Comparison of ENCODE assay signal across 14 cellular contexts in genomic region chr6:32223258-32224235, GRCh38. TPM values are rescaled to one million over a fixed set of nuclear protein-coding genes. Genes with fewer than 3 reads are reported as not detected.
DNase-seq lines count a peak whose midpoint lies in the region; ATAC-seq, FAIRE-seq and TF ChIP-seq lines count a peak whose summit lies in the region.
"Had no signal": no experiment of that assay in that cellular context is flagged by ENCODE, and none has a peak within 500 bp of the region (broad histone marks: within the 10 kb centered on the region; RNA-seq: fewer than 3 reads in every experiment).

Gene NOTCH4 (minus strand): TSS chr6:32224067. CDS start chr6:32223928, 139 bp downstream.

- H3K36me3 Mint-ChIP-seq in T-cell (no peaks in the 10 kb centered on the region), osteocyte (ENCODE audit: unreplicated experiment) (no peaks in the 10 kb centered on the region)

- peak within 1 kb of the TSS; percentile 59 for H4K8ac ChIP-seq in H1 (ENCODE audit: extremely low read depth, insufficient read depth, low read length)

- H3K23me2 ChIP-seq in H1 (ENCODE audit: low read depth, low read length), result no peaks in the 10 kb centered on the region

- TF ChIP-seq POLR2A in H1 (IDR thresholded peaks at IDR 0.05; ENCODE audit: control extremely low read depth in 1 of 2, low read depth in 2 of 2, low read length in 2 of 2), result no peak

- H2BK5ac ChIP-seq in H1 (ENCODE audit: low read depth, low read length), result peak within 1 kb of the TSS; percentile 52; the same call in 1 of the 2 replicates

- H2BK20ac ChIP-seq in H1 (ENCODE audit: low read length), result no peak within 1 kb of the TSS

- TF ChIP-seq EP300 in H1 (IDR thresholded peaks at IDR 0.05; ENCODE audit: borderline replicate concordance in 1 of 2, low read depth in 2 of 2, low read length in 2 of 2), result no peak

- TF ChIP-seq CTCF in H1 (IDR thresholded peaks at IDR 0.05; ENCODE audit: control extremely low read depth in 1 of 3, insufficient read depth in 1 of 3, low read depth in 1 of 3, low read length in 3 of 3) (no peak), thoracic aorta (IDR thresholded peaks at IDR 0.05) (no peak), mucosa of descending colon (IDR thresholded peaks at IDR 0.05) (no peak), osteocyte (IDR thresholded peaks at IDR 0.05) (no peak)

- WGBS in H1 (ENCODE audit: extremely low coverage in 1 of 2, insufficient coverage in 1 of 2, insufficient read length in 1 of 2, insufficient replicate concordance in 2 of 2, low coverage in 1 of 2, low lambda C conversion rate in 2 of 2, missing lambda C conversion rate in 1 of 2), 2 experiments, result 82% methylated on average over 20 of the region's 20 CpGs; no CpG with 5 or more reads in 1 of the 2 experiments

- no peak for TF ChIP-seq RAD21 in H1 (IDR thresholded peaks at IDR 0.05 in 1 of 2, conservative IDR thresholded peaks at IDR 0.05 in 1 of 2; ENCODE audit: low read depth in 2 of 2, low read length in 2 of 2)

- H2BK15ac ChIP-seq in H1 (ENCODE audit: low read length), result no peak within 1 kb of the TSS

- H2BK120ac ChIP-seq in H1 (replicated peaks; ENCODE audit: low read depth, low read length), result no peak within 1 kb of the TSS

- no peaks in the 10 kb centered on the region for H3K36me3 ChIP-seq in H1 (ENCODE audit: control insufficient read depth in 2 of 4, insufficient read depth in 4 of 4, low read length in 3 of 4)
- H3K36me3 ChIP-seq in thoracic aorta, result no peaks in the 10 kb centered on the region
- H3K36me3 ChIP-seq in mucosa of descending colon (ENCODE audit: low read depth), result no peaks in the 10 kb centered on the region
- H3K36me3 ChIP-seq: colonic mucosa had no signal

- H3K4ac ChIP-seq in H1 (replicated peaks; ENCODE audit: insufficient read length, low read depth, low read length), result no peak within 1 kb of the TSS

- H3K56ac ChIP-seq in H1 (replicated peaks; ENCODE audit: insufficient read length, low read depth, low read length), result no peak within 1 kb of the TSS

- H3K9me3 ChIP-seq in H1 (ENCODE audit: insufficient read depth in 2 of 2, low read depth in 1 of 2, low read length in 1 of 2), result no peaks in the 10 kb centered on the region
- H3K9me3 ChIP-seq in thoracic aorta, result no peaks in the 10 kb centered on the region
- H3K9me3 ChIP-seq in mucosa of descending colon, result no peaks in the 10 kb centered on the region
- H3K9me3 ChIP-seq: colonic mucosa had no signal

- no peak within 1 kb of the TSS for H2AK5ac ChIP-seq in H1 (ENCODE audit: low read depth, low read length)

- H3K27ac Mint-ChIP-seq in T-cell (peak within 1 kb of the TSS; percentile 39 to 48), osteocyte (ENCODE audit: unreplicated experiment) (no peak within 1 kb of the TSS)

- no peak for DNase-seq in T-cell
- no peak for DNase-seq in H1 (ENCODE audit: low read depth in 1 of 2, low spot score in 2 of 2)
- no peak for DNase-seq in mucosa of gallbladder (ENCODE audit: low spot score)
- no peak for DNase-seq in thoracic aorta (ENCODE audit: low spot score)
- DNase-seq in mucosa of descending colon, result no peak
- DNase-seq in effector CD4-positive, alpha-beta T cell, result no peak
- DNase-seq in osteocyte (ENCODE audit: extremely low spot score, unreplicated experiment), result no peak
- DNase-seq: activated CD4-positive, alpha-beta T cell treated with anti-CD3 and anti-CD28 coated beads, Interleukin-2, amount 50 U/mL, for 1 hour; activated naive CD4-positive, alpha-beta T cell treated with Interleukin-2 at 50 U/mL for 16 hours; colonic mucosa; GM23248; NCI-H1436 treated with DMSO at 0.1 percent for 48 hours; SW 1271 had no signal

- H2AFZ ChIP-seq in H1 (ENCODE audit: low read length), result peak within 1 kb of the TSS; percentile 46; the same call in 1 of the 2 replicates
- H2AFZ ChIP-seq: GM23248 had no signal

- POLR2A ChIA-PET in T-cell (lab: Charles Lee), result no interaction called here
- POLR2A ChIA-PET in H1 (lab: Charles Lee; ENCODE audit: partially characterized antibody), result no interaction called here

- H4K20me1 ChIP-seq in H1 (replicated peaks in 1 of 2; ENCODE audit: control insufficient read depth in 1 of 2, insufficient read depth in 2 of 2, low read length in 2 of 2), result no peaks in the 10 kb centered on the region

- H3K4me3 Mint-ChIP-seq in T-cell (peak within 1 kb of the TSS in 1 of 3 donors; percentile 4), osteocyte (ENCODE audit: unreplicated experiment) (no peak within 1 kb of the TSS)

- intact Hi-C loops in mucosa of descending colon (cut with DNase I, micrococcal nuclease), result no loop called here

- H3K4me2 ChIP-seq in H1 (ENCODE audit: insufficient read depth in 1 of 2, low read depth in 2 of 2, low read length in 2 of 2), result no peak within 1 kb of the TSS

- H3K27me3 Mint-ChIP-seq in T-cell (peaks cover 0 to 3% of the 10 kb centered on the region in 2 donors), osteocyte (ENCODE audit: unreplicated experiment) (peaks cover 19% of the 10 kb centered on the region)

- FAIRE-seq in H1 (lab: Jason Lieb, UNC), result no peak

- no peak within 1 kb of the TSS; the same call in 1 of the 2 replicates for H2BK12ac ChIP-seq in H1 (ENCODE audit: low read depth, low read length)

- no peaks in the 10 kb centered on the region for H3K79me2 ChIP-seq in H1 (ENCODE audit: control insufficient read depth in 1 of 2, insufficient read depth in 2 of 2, low read length in 2 of 2)

- H3K9ac ChIP-seq in H1 (replicated peaks in 1 of 4; ENCODE audit: extremely low read depth in 1 of 4, low read depth in 3 of 4, low read length in 3 of 4), result no peak within 1 kb of the TSS
- H3K9ac ChIP-seq: GM23248 had no signal

- H4K5ac ChIP-seq in H1 (ENCODE audit: insufficient read length, low read depth, low read length), result no peak within 1 kb of the TSS

- H3K18ac ChIP-seq in H1 (ENCODE audit: extremely low read depth, low read length), result peak within 1 kb of the TSS; percentile 38; the same call in 1 of the 2 replicates

- H3K27ac ChIP-seq in H1 (ENCODE audit: low read depth, low read length) (no peak within 1 kb of the TSS), thoracic aorta (no peak within 1 kb of the TSS)
- H3K27ac ChIP-seq: colonic mucosa, GM23248 had no signal

- H3K27me3 ChIP-seq in H1 (replicated peaks in 1 of 4; ENCODE audit: control insufficient read depth in 3 of 4, extremely low read depth in 1 of 4, insufficient read depth in 3 of 4, low read length in 3 of 4), result no peaks in the 10 kb centered on the region
- no peaks in the 10 kb centered on the region for H3K27me3 ChIP-seq in thoracic aorta (replicated peaks; ENCODE audit: insufficient read depth)
- H3K27me3 ChIP-seq: colonic mucosa had no signal

- H3K4me3 ChIP-seq in H1 (ENCODE audit: extremely low read depth in 1 of 4, insufficient read depth in 2 of 4, low read depth in 3 of 4, low read length in 4 of 4) (no peak within 1 kb of the TSS), thoracic aorta (no peak within 1 kb of the TSS), mucosa of descending colon (no peak within 1 kb of the TSS)
- H3K4me3 ChIP-seq: colonic mucosa, GM23248 had no signal

- H3K4me1 ChIP-seq in H1 (replicated peaks in 1 of 4; ENCODE audit: control insufficient read depth in 3 of 4, insufficient read depth in 4 of 4, low read length in 3 of 4), result peaks cover 0 to 9% (median under 1%) of the 10 kb centered on the region in 4 experiments; a peak in 1 of 7 replicates
- H3K4me1 ChIP-seq in thoracic aorta (ENCODE audit: control insufficient read depth in 1 of 2, low read depth in 2 of 2), result no peaks in the 10 kb centered on the region
- H3K4me1 ChIP-seq in mucosa of descending colon (ENCODE audit: low read depth), result no peaks in the 10 kb centered on the region
- H3K4me1 ChIP-seq: colonic mucosa had no signal

- no peak within 1 kb of the TSS for H4K91ac ChIP-seq in H1 (replicated peaks; ENCODE audit: insufficient read length, low read length)

- H3K9me3 Mint-ChIP-seq in T-cell (no peaks in the 10 kb centered on the region), osteocyte (ENCODE audit: unreplicated experiment) (no peaks in the 10 kb centered on the region)

- peaks cover 15 to 21% (median 19%) of the 10 kb centered on the region in 3 donors for H3K4me1 Mint-ChIP-seq in T-cell
- H3K4me1 Mint-ChIP-seq in osteocyte (ENCODE audit: unreplicated experiment), result no peaks in the 10 kb centered on the region

- no peaks in the 10 kb centered on the region for H3K79me1 ChIP-seq in H1 (ENCODE audit: low read depth, low read length)

- H3K14ac ChIP-seq in H1 (ENCODE audit: insufficient read length), result no peak within 1 kb of the TSS

- no peak within 1 kb of the TSS for H3K23ac ChIP-seq in H1 (ENCODE audit: insufficient read length)

- CTCF ChIA-PET in T-cell (lab: Charles Lee), result no interaction called here
- CTCF ChIA-PET in H1 (lab: Charles Lee; ENCODE audit: partially characterized antibody), result interaction anchor here (0.5 to 1.1 kb wide), 3 partner anchors 26 to 222 kb away, joined by 3 read pairs; no protein-coding TSS in a partner anchor

- ATAC-seq in T-cell (replicated peaks in 1 of 4) (no peak), thoracic aorta (ENCODE audit: insufficient number of reproducible peaks, low FRiP score, low read depth) (no peak), mucosa of descending colon (no peak), GM21381 (IDR thresholded peaks at IDR 0.05; ENCODE audit: unreplicated experiment) (no peak)

TF ChIP-seq in H1, 55 proteins besides CTCF, POLR2A, EP300 and RAD21 (continues in another document):
- TF ChIP-seq CREB1 (IDR thresholded peaks at IDR 0.05) (no peak), SRF (IDR thresholded peaks at IDR 0.05; ENCODE audit: low read depth, low read length) (no peak), MAX (IDR thresholded peaks at IDR 0.05) (no peak), CEBPB (IDR thresholded peaks at IDR 0.05; ENCODE audit: low read depth, low read length) (no peak), NANOG (IDR thresholded peaks at IDR 0.05; ENCODE audit: insufficient read depth, low read depth, low read length, poor library complexity, severe bottlenecking) (no peak), TEAD4 (IDR thresholded peaks at IDR 0.05; ENCODE audit: low read depth, low read length) (no peak)

RNA-seq across cellular contexts. Expression of gene NOTCH4, which starts in this region (rescaled TPM):
- 1 to 10 TPM in 3 of 5 donors, under 1 TPM in 2; 0.70 to 1.7 (median 1.1) TPM for total RNA-seq in T-cell
- total RNA-seq in H1 (2021; fragmentation: NEBNext Ultra II Directional; extraction: Animal tissue kit (Norgen Biotek cat#: 25700)), result 2.8 and 3.3 TPM in 2 replicates
- 1.9 TPM in 2 replicates for polyA plus RNA-seq in H1 (2011; rRNA removed)
- 2.6 TPM for polyA plus RNA-seq in H1 (2011; cell fraction: cytosol; rRNA removed)
- polyA plus RNA-seq in H1 (2011; cell fraction: nucleus; rRNA removed), result 2.8 TPM
- polyA plus RNA-seq in H1 (2012, experiment 1 of 2), result 1.9 to 2.4 TPM (median 2.1 TPM) in 4 replicates
- 2.3 TPM for polyA plus RNA-seq in H1 (2012, experiment 2 of 2)
- polyA plus RNA-seq in H1 (2013, experiment 1 of 2), result 2.2 TPM
- polyA plus RNA-seq in H1 (2013, experiment 2 of 2), result 1.7 TPM
- 1.1 and 1.7 TPM in 2 replicates for polyA minus RNA-seq in H1 (2011; rRNA and poly(A)+ RNA removed)
- polyA minus RNA-seq in H1 (2011; cell fraction: cytosol; rRNA and poly(A)+ RNA removed), result 2.1 TPM
- polyA minus RNA-seq in H1 (2011; cell fraction: nucleus; rRNA and poly(A)+ RNA removed), result 5.0 TPM
- total RNA-seq in mucosa of gallbladder, result 14.9 TPM
- 10 to 100 TPM; 23.6 to 26.0 TPM for total RNA-seq in thoracic aorta
- 10 to 100 TPM in 1 of 3 donors, 1 to 10 TPM in 2; 1.5 to 10.5 (median 4.0) TPM for total RNA-seq in mucosa of descending colon
- 0.83 and 1.5 TPM in 2 replicates for total RNA-seq in osteocyte
